Comparison of ENCODE assay signal across 1 cellular context in the genomic region with DNA sequence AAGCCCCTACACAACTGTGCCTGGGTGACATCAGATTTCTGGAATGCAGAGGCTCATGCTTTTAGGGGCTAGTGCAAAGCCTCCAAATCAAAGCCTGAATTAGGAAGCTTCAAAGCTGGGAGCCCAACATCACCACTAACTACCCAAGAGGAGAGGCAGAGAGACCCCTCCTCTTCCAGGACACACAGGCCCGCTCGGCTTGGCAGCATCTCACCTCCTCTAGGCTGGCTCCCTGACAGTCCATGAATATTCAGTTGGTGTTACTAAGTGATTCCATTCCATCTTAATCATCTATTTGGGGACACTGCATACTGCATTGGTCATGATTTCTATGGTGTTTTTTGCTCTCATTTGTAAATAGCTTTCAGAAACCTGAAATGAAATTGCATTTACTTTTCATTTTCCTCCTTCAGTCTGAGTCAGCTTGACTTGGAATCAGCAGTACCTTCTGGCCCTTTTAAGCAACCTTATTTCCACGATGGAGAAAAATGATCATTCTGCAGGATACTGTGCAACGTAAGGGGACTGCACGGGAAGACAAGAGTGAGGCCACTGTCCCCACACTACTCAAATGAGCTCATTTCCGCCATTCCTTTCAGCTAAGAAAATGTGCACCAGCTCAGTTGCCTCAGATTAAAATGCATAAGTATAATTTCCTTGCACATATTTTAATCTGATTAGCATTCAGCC.
TF ChIP-seq lines count a peak whose summit lies in the region.

No MANE protein-coding gene starts in this region.

TF ChIP-seq in GM12878, 131 proteins besides CTCF, POLR2A, EP300 and RAD21 (continued from another document):
- TF ChIP-seq CBX3 (IDR thresholded peaks at IDR 0.05; ENCODE audit: borderline replicate concordance, low read depth) (no peak), CREB1 (IDR thresholded peaks at IDR 0.05; ENCODE audit: low read depth) (peak; percentile 73), CREM (IDR thresholded peaks at IDR 0.05; ENCODE audit: low read depth) (peak; percentile 48; the same call in 1 of the 2 replicates), YBX1 (IDR thresholded peaks at IDR 0.05) (no peak), EED (IDR thresholded peaks at IDR 0.05; ENCODE audit: low read depth) (peak; percentile 38; the same call in 1 of the 2 replicates), CHD4 (IDR thresholded peaks at IDR 0.05) (no peak), HDAC2 (IDR thresholded peaks at IDR 0.05) (no peak), ETV6 (conservative IDR thresholded peaks at IDR 0.05 in 1 of 2, IDR thresholded peaks at IDR 0.05 in 1 of 2; ENCODE audit: borderline replicate concordance in 1 of 2, low read depth in 1 of 2) (no peak), ZNF622 (IDR thresholded peaks at IDR 0.05) (no peak)
